1 cellular context compared by ENCODE assay signal in the genomic region with DNA sequence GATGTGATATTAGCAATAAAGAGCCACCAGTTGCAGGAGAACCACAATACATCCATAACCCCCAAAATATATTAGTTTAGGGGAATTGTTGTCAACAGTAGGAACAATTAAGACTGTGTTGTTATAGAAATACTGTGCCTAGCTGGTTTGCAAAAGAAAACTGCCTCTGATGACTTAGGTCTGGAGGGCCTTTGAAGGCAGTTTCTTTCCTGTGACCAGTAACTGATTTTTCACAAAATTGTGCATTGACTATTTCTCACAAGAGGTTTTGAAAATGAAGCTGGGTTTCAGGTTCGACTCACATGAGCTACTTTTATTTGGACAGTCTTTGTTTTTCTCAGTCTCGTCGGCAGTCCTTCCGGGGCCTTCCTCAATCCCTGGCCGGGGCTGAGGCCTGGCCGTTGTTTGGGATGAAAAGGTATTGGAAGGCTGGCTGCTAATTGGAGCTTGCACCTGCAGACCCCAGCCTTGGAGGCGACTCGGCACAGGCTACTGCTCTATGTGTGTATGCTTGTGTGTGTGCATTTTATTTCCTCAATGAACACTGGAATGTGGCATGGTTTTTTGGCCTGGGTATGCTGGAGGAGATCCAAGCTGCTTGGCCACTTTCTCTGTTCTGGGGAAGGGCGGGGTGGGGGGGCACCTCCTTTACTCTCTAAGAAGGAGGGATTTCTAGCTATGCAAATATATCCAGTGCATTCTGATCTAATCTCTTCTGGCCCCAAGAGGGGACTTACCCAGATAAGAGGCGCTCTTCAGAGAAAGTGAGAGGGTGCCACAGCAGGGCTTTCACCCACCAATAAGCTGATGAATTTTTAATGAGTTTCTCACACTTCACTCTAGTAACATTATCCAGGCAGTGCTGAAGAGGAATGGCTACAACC.
TF ChIP-seq lines count a peak whose summit lies in the region.

No MANE protein-coding gene starts in this region.

TF ChIP-seq in GM12878, 131 proteins besides CTCF, POLR2A, EP300 and RAD21 (continued from another document and continues in another):
- no peak for TF ChIP-seq SRF (IDR thresholded peaks at IDR 0.05; ENCODE audit: low read depth in 2 of 2, low read length in 2 of 2)
- peak; percentile 34 to 64; a peak in 2 of 4 replicates for TF ChIP-seq BHLHE40 (IDR thresholded peaks at IDR 0.05; ENCODE audit: borderline replicate concordance in 1 of 2, low read depth in 2 of 2, low read length in 1 of 2)
- peak; percentile 74 for TF ChIP-seq IKZF1 (conservative IDR thresholded peaks at IDR 0.05)
- TF ChIP-seq, protein P1, sequence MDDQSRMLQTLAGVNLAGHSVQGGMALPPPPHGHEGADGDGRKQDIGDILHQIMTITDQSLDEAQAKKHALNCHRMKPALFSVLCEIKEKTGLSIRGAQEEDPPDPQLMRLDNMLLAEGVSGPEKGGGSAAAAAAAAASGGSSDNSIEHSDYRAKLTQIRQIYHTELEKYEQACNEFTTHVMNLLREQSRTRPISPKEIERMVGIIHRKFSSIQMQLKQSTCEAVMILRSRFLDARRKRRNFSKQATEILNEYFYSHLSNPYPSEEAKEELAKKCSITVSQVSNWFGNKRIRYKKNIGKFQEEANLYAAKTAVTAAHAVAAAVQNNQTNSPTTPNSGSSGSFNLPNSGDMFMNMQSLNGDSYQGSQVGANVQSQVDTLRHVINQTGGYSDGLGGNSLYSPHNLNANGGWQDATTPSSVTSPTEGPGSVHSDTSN (IDR thresholded peaks at IDR 0.05; ENCODE audit: insufficient replicate concordance, low read depth, low read length), result no peak
- TF ChIP-seq, protein P2, sequence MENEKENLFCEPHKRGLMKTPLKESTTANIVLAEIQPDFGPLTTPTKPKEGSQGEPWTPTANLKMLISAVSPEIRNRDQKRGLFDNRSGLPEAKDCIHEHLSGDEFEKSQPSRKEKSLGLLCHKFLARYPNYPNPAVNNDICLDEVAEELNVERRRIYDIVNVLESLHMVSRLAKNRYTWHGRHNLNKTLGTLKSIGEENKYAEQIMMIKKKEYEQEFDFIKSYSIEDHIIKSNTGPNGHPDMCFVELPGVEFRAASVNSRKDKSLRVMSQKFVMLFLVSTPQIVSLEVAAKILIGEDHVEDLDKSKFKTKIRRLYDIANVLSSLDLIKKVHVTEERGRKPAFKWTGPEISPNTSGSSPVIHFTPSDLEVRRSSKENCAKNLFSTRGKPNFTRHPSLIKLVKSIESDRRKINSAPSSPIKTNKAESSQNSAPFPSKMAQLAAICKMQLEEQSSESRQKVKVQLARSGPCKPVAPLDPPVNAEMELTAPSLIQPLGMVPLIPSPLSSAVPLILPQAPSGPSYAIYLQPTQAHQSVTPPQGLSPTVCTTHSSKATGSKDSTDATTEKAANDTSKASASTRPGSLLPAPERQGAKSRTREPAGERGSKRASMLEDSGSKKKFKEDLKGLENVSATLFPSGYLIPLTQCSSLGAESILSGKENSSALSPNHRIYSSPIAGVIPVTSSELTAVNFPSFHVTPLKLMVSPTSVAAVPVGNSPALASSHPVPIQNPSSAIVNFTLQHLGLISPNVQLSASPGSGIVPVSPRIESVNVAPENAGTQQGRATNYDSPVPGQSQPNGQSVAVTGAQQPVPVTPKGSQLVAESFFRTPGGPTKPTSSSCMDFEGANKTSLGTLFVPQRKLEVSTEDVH (IDR thresholded peaks at IDR 0.05; ENCODE audit: low read depth, partially characterized antibody), result no peak
- TF ChIP-seq BMI1 (IDR thresholded peaks at IDR 0.05; ENCODE audit: borderline replicate concordance), result no peak
- no peak for TF ChIP-seq ZNF622 (IDR thresholded peaks at IDR 0.05)
- no peak for TF ChIP-seq CBFB (IDR thresholded peaks at IDR 0.05; ENCODE audit: low read depth)
- TF ChIP-seq, protein P3, sequence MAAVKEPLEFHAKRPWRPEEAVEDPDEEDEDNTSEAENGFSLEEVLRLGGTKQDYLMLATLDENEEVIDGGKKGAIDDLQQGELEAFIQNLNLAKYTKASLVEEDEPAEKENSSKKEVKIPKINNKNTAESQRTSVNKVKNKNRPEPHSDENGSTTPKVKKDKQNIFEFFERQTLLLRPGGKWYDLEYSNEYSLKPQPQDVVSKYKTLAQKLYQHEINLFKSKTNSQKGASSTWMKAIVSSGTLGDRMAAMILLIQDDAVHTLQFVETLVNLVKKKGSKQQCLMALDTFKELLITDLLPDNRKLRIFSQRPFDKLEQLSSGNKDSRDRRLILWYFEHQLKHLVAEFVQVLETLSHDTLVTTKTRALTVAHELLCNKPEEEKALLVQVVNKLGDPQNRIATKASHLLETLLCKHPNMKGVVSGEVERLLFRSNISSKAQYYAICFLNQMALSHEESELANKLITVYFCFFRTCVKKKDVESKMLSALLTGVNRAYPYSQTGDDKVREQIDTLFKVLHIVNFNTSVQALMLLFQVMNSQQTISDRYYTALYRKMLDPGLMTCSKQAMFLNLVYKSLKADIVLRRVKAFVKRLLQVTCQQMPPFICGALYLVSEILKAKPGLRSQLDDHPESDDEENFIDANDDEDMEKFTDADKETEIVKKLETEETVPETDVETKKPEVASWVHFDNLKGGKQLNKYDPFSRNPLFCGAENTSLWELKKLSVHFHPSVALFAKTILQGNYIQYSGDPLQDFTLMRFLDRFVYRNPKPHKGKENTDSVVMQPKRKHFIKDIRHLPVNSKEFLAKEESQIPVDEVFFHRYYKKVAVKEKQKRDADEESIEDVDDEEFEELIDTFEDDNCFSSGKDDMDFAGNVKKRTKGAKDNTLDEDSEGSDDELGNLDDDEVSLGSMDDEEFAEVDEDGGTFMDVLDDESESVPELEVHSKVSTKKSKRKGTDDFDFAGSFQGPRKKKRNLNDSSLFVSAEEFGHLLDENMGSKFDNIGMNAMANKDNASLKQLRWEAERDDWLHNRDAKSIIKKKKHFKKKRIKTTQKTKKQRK (IDR thresholded peaks at IDR 0.05; ENCODE audit: low read depth, low read length), result no peak
- 0 out of 2 replicates have a peak, but pooled peaks have one; percentile 34 for TF ChIP-seq BCL11A (IDR thresholded peaks at IDR 0.05; ENCODE audit: low read depth, low read length)
- TF ChIP-seq EGR1 (IDR thresholded peaks at IDR 0.05; ENCODE audit: borderline replicate concordance in 1 of 2, low read depth in 2 of 2, low read length in 2 of 2), result no peak
- TF ChIP-seq, protein P4, sequence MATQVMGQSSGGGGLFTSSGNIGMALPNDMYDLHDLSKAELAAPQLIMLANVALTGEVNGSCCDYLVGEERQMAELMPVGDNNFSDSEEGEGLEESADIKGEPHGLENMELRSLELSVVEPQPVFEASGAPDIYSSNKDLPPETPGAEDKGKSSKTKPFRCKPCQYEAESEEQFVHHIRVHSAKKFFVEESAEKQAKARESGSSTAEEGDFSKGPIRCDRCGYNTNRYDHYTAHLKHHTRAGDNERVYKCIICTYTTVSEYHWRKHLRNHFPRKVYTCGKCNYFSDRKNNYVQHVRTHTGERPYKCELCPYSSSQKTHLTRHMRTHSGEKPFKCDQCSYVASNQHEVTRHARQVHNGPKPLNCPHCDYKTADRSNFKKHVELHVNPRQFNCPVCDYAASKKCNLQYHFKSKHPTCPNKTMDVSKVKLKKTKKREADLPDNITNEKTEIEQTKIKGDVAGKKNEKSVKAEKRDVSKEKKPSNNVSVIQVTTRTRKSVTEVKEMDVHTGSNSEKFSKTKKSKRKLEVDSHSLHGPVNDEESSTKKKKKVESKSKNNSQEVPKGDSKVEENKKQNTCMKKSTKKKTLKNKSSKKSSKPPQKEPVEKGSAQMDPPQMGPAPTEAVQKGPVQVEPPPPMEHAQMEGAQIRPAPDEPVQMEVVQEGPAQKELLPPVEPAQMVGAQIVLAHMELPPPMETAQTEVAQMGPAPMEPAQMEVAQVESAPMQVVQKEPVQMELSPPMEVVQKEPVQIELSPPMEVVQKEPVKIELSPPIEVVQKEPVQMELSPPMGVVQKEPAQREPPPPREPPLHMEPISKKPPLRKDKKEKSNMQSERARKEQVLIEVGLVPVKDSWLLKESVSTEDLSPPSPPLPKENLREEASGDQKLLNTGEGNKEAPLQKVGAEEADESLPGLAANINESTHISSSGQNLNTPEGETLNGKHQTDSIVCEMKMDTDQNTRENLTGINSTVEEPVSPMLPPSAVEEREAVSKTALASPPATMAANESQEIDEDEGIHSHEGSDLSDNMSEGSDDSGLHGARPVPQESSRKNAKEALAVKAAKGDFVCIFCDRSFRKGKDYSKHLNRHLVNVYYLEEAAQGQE (IDR thresholded peaks at IDR 0.05; ENCODE audit: low read depth, low read length), result no peak
- TF ChIP-seq, protein P5, sequence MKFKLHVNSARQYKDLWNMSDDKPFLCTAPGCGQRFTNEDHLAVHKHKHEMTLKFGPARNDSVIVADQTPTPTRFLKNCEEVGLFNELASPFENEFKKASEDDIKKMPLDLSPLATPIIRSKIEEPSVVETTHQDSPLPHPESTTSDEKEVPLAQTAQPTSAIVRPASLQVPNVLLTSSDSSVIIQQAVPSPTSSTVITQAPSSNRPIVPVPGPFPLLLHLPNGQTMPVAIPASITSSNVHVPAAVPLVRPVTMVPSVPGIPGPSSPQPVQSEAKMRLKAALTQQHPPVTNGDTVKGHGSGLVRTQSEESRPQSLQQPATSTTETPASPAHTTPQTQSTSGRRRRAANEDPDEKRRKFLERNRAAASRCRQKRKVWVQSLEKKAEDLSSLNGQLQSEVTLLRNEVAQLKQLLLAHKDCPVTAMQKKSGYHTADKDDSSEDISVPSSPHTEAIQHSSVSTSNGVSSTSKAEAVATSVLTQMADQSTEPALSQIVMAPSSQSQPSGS (IDR thresholded peaks at IDR 0.05; ENCODE audit: low read length), result 0 out of 2 replicates have a peak, but pooled peaks have one; percentile 8
- TF ChIP-seq SREBF1 (IDR thresholded peaks at IDR 0.05; ENCODE audit: low read length), result no peak
- no peak for TF ChIP-seq NFXL1 (IDR thresholded peaks at IDR 0.05; ENCODE audit: borderline replicate concordance)
- TF ChIP-seq YY1 (IDR thresholded peaks at IDR 0.05; ENCODE audit: low read depth, low read length), result no peak
- no peak for TF ChIP-seq JUNB (IDR thresholded peaks at IDR 0.05)
- no peak for TF ChIP-seq TAF1 (IDR thresholded peaks at IDR 0.05; ENCODE audit: borderline replicate concordance, low read depth, low read length)
- TF ChIP-seq, protein P6, sequence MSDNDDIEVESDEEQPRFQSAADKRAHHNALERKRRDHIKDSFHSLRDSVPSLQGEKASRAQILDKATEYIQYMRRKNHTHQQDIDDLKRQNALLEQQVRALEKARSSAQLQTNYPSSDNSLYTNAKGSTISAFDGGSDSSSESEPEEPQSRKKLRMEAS (IDR thresholded peaks at IDR 0.05; ENCODE audit: low read depth, low read length), result no peak
- TF ChIP-seq, protein P7, sequence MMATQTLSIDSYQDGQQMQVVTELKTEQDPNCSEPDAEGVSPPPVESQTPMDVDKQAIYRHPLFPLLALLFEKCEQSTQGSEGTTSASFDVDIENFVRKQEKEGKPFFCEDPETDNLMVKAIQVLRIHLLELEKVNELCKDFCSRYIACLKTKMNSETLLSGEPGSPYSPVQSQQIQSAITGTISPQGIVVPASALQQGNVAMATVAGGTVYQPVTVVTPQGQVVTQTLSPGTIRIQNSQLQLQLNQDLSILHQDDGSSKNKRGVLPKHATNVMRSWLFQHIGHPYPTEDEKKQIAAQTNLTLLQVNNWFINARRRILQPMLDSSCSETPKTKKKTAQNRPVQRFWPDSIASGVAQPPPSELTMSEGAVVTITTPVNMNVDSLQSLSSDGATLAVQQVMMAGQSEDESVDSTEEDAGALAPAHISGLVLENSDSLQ (IDR thresholded peaks at IDR 0.05), result 0 out of 2 replicates have a peak, but pooled peaks have one; percentile 3
- TF ChIP-seq GATAD2B (conservative IDR thresholded peaks at IDR 0.05; ENCODE audit: low read depth), result no peak
- TF ChIP-seq SP1 (IDR thresholded peaks at IDR 0.05; ENCODE audit: low read depth, low read length), result no peak
- no peak for TF ChIP-seq SMC3 (IDR thresholded peaks at IDR 0.05; ENCODE audit: borderline replicate concordance, low read length)
- TF ChIP-seq, protein P8, sequence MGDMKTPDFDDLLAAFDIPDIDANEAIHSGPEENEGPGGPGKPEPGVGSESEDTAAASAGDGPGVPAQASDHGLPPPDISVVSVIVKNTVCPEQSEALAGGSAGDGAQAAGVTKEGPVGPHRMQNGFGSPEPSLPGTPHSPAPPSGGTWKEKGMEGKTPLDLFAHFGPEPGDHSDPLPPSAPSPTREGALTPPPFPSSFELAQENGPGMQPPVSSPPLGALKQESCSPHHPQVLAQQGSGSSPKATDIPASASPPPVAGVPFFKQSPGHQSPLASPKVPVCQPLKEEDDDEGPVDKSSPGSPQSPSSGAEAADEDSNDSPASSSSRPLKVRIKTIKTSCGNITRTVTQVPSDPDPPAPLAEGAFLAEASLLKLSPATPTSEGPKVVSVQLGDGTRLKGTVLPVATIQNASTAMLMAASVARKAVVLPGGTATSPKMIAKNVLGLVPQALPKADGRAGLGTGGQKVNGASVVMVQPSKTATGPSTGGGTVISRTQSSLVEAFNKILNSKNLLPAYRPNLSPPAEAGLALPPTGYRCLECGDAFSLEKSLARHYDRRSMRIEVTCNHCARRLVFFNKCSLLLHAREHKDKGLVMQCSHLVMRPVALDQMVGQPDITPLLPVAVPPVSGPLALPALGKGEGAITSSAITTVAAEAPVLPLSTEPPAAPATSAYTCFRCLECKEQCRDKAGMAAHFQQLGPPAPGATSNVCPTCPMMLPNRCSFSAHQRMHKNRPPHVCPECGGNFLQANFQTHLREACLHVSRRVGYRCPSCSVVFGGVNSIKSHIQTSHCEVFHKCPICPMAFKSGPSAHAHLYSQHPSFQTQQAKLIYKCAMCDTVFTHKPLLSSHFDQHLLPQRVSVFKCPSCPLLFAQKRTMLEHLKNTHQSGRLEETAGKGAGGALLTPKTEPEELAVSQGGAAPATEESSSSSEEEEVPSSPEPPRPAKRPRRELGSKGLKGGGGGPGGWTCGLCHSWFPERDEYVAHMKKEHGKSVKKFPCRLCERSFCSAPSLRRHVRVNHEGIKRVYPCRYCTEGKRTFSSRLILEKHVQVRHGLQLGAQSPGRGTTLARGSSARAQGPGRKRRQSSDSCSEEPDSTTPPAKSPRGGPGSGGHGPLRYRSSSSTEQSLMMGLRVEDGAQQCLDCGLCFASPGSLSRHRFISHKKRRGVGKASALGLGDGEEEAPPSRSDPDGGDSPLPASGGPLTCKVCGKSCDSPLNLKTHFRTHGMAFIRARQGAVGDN (IDR thresholded peaks at IDR 0.05), result peak; percentile 78
- TF ChIP-seq, protein P9, sequence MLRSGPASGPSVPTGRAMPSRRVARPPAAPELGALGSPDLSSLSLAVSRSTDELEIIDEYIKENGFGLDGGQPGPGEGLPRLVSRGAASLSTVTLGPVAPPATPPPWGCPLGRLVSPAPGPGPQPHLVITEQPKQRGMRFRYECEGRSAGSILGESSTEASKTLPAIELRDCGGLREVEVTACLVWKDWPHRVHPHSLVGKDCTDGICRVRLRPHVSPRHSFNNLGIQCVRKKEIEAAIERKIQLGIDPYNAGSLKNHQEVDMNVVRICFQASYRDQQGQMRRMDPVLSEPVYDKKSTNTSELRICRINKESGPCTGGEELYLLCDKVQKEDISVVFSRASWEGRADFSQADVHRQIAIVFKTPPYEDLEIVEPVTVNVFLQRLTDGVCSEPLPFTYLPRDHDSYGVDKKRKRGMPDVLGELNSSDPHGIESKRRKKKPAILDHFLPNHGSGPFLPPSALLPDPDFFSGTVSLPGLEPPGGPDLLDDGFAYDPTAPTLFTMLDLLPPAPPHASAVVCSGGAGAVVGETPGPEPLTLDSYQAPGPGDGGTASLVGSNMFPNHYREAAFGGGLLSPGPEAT (IDR thresholded peaks at IDR 0.05; ENCODE audit: low read depth), result no peak; the same call in 1 of the 2 replicates
